22 cellular contexts compared by ENCODE assay signal in genomic region chr2:182404102-182404501, GRCh38. TPM values are rescaled to one million over a fixed set of nuclear protein-coding genes. Genes with fewer than 3 reads are reported as not detected.
DNase-seq lines count a peak whose midpoint lies in the region; ATAC-seq and TF ChIP-seq lines count a peak whose summit lies in the region.
"Had no signal": no experiment of that assay in that cellular context is flagged by ENCODE, and none has a peak within 500 bp of the region (broad histone marks: within the 10 kb centered on the region; RNA-seq: fewer than 3 reads in every experiment).

No MANE protein-coding gene starts in this region.

- H3K4me1 ChIP-seq in IMR-90 (ENCODE audit: control insufficient read depth, insufficient read depth, low read length), result peaks cover 8% of the 10 kb centered on the region
- no peaks in the 10 kb centered on the region for H3K4me1 ChIP-seq in mesenchymal stem cell (ENCODE audit: control insufficient read depth, insufficient read depth, low read depth, low read length)

- H3K79me1 ChIP-seq in IMR-90 (ENCODE audit: low read depth in 1 of 2, low read length in 2 of 2) (no peaks in the 10 kb centered on the region), mesenchymal stem cell (replicated peaks; ENCODE audit: low read length, poor library complexity, severe bottlenecking) (no peaks in the 10 kb centered on the region)

- H2BK120ac ChIP-seq in IMR-90 (ENCODE audit: low read depth, low read length), result no peak overlapping the region
- no peak overlapping the region for H2BK120ac ChIP-seq in mesenchymal stem cell (ENCODE audit: low read depth, low read length)

- H3K14ac ChIP-seq in IMR-90 (replicated peaks; ENCODE audit: low read depth, low read length) (no peak overlapping the region), mesenchymal stem cell (ENCODE audit: low read length in 2 of 2) (no peak overlapping the region)

- no peaks in the 10 kb centered on the region for H3K9me1 ChIP-seq in IMR-90 (ENCODE audit: insufficient read depth, low read length)

- intact Hi-C loops in IMR-90 (cut with micrococcal nuclease), result no loop called here

- no peaks in the 10 kb centered on the region for H3K36me3 ChIP-seq in IMR-90 (ENCODE audit: control insufficient read depth, insufficient read depth, low read length)
- no peaks in the 10 kb centered on the region for H3K36me3 ChIP-seq in mesenchymal stem cell (ENCODE audit: control insufficient read depth in 1 of 2, insufficient read depth in 2 of 2, low read depth in 1 of 2, low read length in 2 of 2)
- H3K36me3 ChIP-seq: thoracic aorta had no signal

- H2BK5ac ChIP-seq in IMR-90 (ENCODE audit: low read depth, low read length, poor library complexity, severe bottlenecking), result no peak overlapping the region
- H2BK5ac ChIP-seq in mesenchymal stem cell (ENCODE audit: low read depth, low read length, poor library complexity, severe bottlenecking), result no peak overlapping the region

- H3K27me3 ChIP-seq in IMR-90 (ENCODE audit: control insufficient read depth, insufficient read depth, low read length), result no peaks in the 10 kb centered on the region
- no peaks in the 10 kb centered on the region for H3K27me3 ChIP-seq in mesenchymal stem cell (ENCODE audit: control insufficient read depth in 1 of 2, insufficient read depth in 1 of 2, low read length in 2 of 2)

- H2AFZ ChIP-seq in IMR-90 (replicated peaks; ENCODE audit: low read length, poor library complexity), result no peak overlapping the region
- no peak overlapping the region for H2AFZ ChIP-seq in mesenchymal stem cell (ENCODE audit: low read depth, low read length)

- in situ Hi-C loops in IMR-90 (cut with MboI; ENCODE audit: low sequenced_read_pairs) (no loop called here), astrocyte of the spinal cord (cut with HindIII; ENCODE audit: low sequenced_read_pairs) (no loop called here)

- H4K8ac ChIP-seq in IMR-90 (ENCODE audit: low read depth in 2 of 2, low read length in 2 of 2) (no peak overlapping the region), mesenchymal stem cell (ENCODE audit: low read length) (no peak overlapping the region)

- peak overlapping the region; percentile 69; the same call in 1 of the 2 replicates for H3K4me2 ChIP-seq in IMR-90 (ENCODE audit: low read depth, low read length)
- H3K4me2 ChIP-seq in mesenchymal stem cell (ENCODE audit: low read length, poor library complexity, severe bottlenecking), result no peak overlapping the region

- no peaks in the 10 kb centered on the region for H4K20me1 ChIP-seq in IMR-90 (ENCODE audit: insufficient read depth, low read length)

- no peaks in the 10 kb centered on the region for H3K9me3 ChIP-seq in IMR-90 (ENCODE audit: control insufficient read depth, insufficient read depth, low read length)
- H3K9me3 ChIP-seq in mesenchymal stem cell (ENCODE audit: control insufficient read depth, low read length), result no peaks in the 10 kb centered on the region
- H3K9me3 ChIP-seq: thoracic aorta had no signal

- no peak for TF ChIP-seq CTCF in IMR-90 (conservative IDR thresholded peaks at IDR 0.05; ENCODE audit: low read depth, low read length)
- no peak for TF ChIP-seq CTCF in astrocyte of the spinal cord (IDR thresholded peaks at IDR 0.05; ENCODE audit: low read depth, low read length)

- H3K4ac ChIP-seq in IMR-90 (ENCODE audit: low read depth, low read length), result no peak overlapping the region
- H3K4ac ChIP-seq in mesenchymal stem cell (ENCODE audit: low read depth in 1 of 2, low read length in 2 of 2), result no peak overlapping the region

- H4K91ac ChIP-seq in IMR-90 (ENCODE audit: insufficient read depth, low read depth, low read length), result no peak overlapping the region
- no peak overlapping the region for H4K91ac ChIP-seq in mesenchymal stem cell (ENCODE audit: low read length)

- no peak overlapping the region for H2AK5ac ChIP-seq in IMR-90 (ENCODE audit: low read depth, low read length)
- no peak overlapping the region for H2AK5ac ChIP-seq in mesenchymal stem cell (ENCODE audit: low read length, severe bottlenecking)

- dilution Hi-C loops in IMR-90 (cut with HindIII; ENCODE audit: low sequenced_read_pairs, unreplicated experiment), result no loop called here

- no peak overlapping the region for H3K9ac ChIP-seq in IMR-90 (ENCODE audit: low read depth, low read length)
- no peak overlapping the region for H3K9ac ChIP-seq in mesenchymal stem cell (ENCODE audit: low read length)

- H3K18ac ChIP-seq in IMR-90 (ENCODE audit: low read depth, low read length) (no peak overlapping the region), mesenchymal stem cell (ENCODE audit: low read depth in 1 of 2, low read length in 2 of 2) (no peak overlapping the region)

- H3K27ac ChIP-seq in IMR-90 (ENCODE audit: insufficient read depth, low read length), result no peak overlapping the region
- H3K27ac ChIP-seq in mesenchymal stem cell (ENCODE audit: low read length, poor library complexity, severe bottlenecking), result no peak overlapping the region
- H3K27ac ChIP-seq: epithelial cell of prostate, thoracic aorta had no signal

- peak; percentile 37 for DNase-seq in COLO829 (ENCODE audit: low spot score)
- peak; percentile 48 for DNase-seq in IMR-90
- DNase-seq in astrocyte of the spinal cord (ENCODE audit: low read depth, low spot score), result peak; percentile 76
- DNase-seq in mesenchymal stem cell, result peak; percentile 39
- no peak for DNase-seq in activated effector memory CD4-positive, alpha-beta T cell treated with Interleukin-2 at 50 U/mL for 16 hours
- no peak for DNase-seq in NCI-H748 (lab: John Stamatoyannopoulos, UW; ENCODE audit: unreplicated experiment)
- DNase-seq: activated naive CD8-positive, alpha-beta T cell treated with anti-CD3 and anti-CD28 coated beads for 36 hours; CD4-positive, CD25-positive, alpha-beta regulatory T cell; H7; naive thymus-derived CD4-positive, alpha-beta T cell; NCI-H1417; NCI-H524 treated with DMSO at 0.1 percent for 48 hours; stimulated activated CD4-positive, alpha-beta T cell treated with anti-CD3 and anti-CD28 coated beads, Interleukin-2, amount 100 ng/mL, for 24 hours; stimulated activated naive B cell treated with anti-CD40 and anti-IgM and Interleukin-4, amounts not matched to agents 10 μg/mL and 1 μg/mL and 100 μg/mL, for 72 hours; T-cell had no signal

- BruUV-seq in IMR-90 (replicated peaks; lab: Mats Ljungman, UMichigan), result no TSS peak

- H3K4me3 ChIP-seq in IMR-90 (ENCODE audit: insufficient read depth, low read depth, low read length) (no peak overlapping the region), astrocyte of the spinal cord (ENCODE audit: low read depth, low read length) (no peak overlapping the region), mesenchymal stem cell (ENCODE audit: insufficient read depth in 1 of 2, low read depth in 1 of 2, low read length in 2 of 2) (no peak overlapping the region)
- H3K4me3 ChIP-seq: thoracic aorta had no signal

- no peak overlapping the region for H2BK12ac ChIP-seq in mesenchymal stem cell (ENCODE audit: low read length in 2 of 2)

- no peak overlapping the region for H3K23ac ChIP-seq in IMR-90 (ENCODE audit: low read depth, low read length)
- no peak overlapping the region for H3K23ac ChIP-seq in mesenchymal stem cell (ENCODE audit: low read length in 2 of 2)

- no peak overlapping the region for H2AK9ac ChIP-seq in IMR-90 (replicated peaks; ENCODE audit: low read depth, low read length, poor library complexity)

- TF ChIP-seq RAD21 in IMR-90 (IDR thresholded peaks at IDR 0.05; ENCODE audit: low read length), result no peak

- no peak overlapping the region for H2BK20ac ChIP-seq in IMR-90 (ENCODE audit: low read depth, low read length)

- no peak for TF ChIP-seq POLR2A in IMR-90 (IDR thresholded peaks at IDR 0.05; ENCODE audit: low read depth, low read length)

- WGBS in IMR-90 (ENCODE audit: extremely low coverage in 2 of 2, insufficient read length in 1 of 2), 2 experiments, result no CpG with 5 or more reads among the region's 2 CpGs
- 0% methylated on average over 1 of the region's 2 CpGs for WGBS in mesenchymal stem cell

- H3K56ac ChIP-seq in IMR-90 (ENCODE audit: extremely low read depth, insufficient read depth, low read length), result no peak overlapping the region

- H2BK15ac ChIP-seq in IMR-90 (ENCODE audit: low read depth, low read length), result no peak overlapping the region
- no peak overlapping the region for H2BK15ac ChIP-seq in mesenchymal stem cell (ENCODE audit: low read depth, poor library complexity, severe bottlenecking)

- peak; percentile 54 for ATAC-seq in IMR-90 (ENCODE audit: low read depth)
- no peak for ATAC-seq in GM18868 (IDR thresholded peaks at IDR 0.05; ENCODE audit: unreplicated experiment)
- ATAC-seq in activated CD4-positive, CD25-positive, alpha-beta regulatory T cell treated with anti-CD3 and anti-CD28 coated beads, Interleukin-2, amount 50 U/mL, for 24 hours, result no peak
- ATAC-seq: HepG2; naive thymus-derived CD4-positive, alpha-beta T cell; Right ventricle myocardium inferior; stimulated activated naive B cell treated with anti-CD40 and anti-IgM and Interleukin-4, amounts not matched to agents 10 μg/mL and 1 μg/mL and 100 μg/mL, for 72 hours; T-cell had no signal

- H4K5ac ChIP-seq in IMR-90 (ENCODE audit: low read depth, low read length), result no peak overlapping the region

- POLR2A ChIA-PET in IMR-90 (lab: Charles Lee; ENCODE audit: unreplicated experiment), result no interaction called here

- CTCF ChIA-PET in IMR-90 (lab: Yijun Ruan, JAX), result no interaction called here

TF ChIP-seq in IMR-90, 13 proteins besides CTCF, POLR2A, EP300 and RAD21:
- TF ChIP-seq MAFK (IDR thresholded peaks at IDR 0.05; ENCODE audit: low read depth, low read length) (no peak), RFX5 (IDR thresholded peaks at IDR 0.05; ENCODE audit: low read depth, low read length) (no peak), CEBPB (IDR thresholded peaks at IDR 0.05; ENCODE audit: low read depth, low read length) (no peak), MXI1 (IDR thresholded peaks at IDR 0.05; ENCODE audit: borderline replicate concordance, low read depth, low read length) (no peak)

RNA-seq across cellular contexts. Expression of gene PDE1A, which starts 22.7 kb away (rescaled TPM):
- 0.83 and 0.90 TPM in 2 replicates for total RNA-seq in IMR-90 (2012; rRNA removed)
- polyA plus RNA-seq in IMR-90 (2012; rRNA removed), result 0.24 and 0.26 TPM in 2 replicates
- 0.04 and 0.12 TPM in 2 replicates for polyA plus RNA-seq in IMR-90 (2012; cell fraction: cytosol; rRNA removed)
- 0.05 and 0.34 TPM in 2 replicates for polyA plus RNA-seq in IMR-90 (2012; cell fraction: nucleus; rRNA removed; ENCODE audit: low replicate concordance)
- polyA plus RNA-seq in mesenchymal stem cell (2013, experiment 1 of 2), result 7.7 TPM
- polyA plus RNA-seq in mesenchymal stem cell (2013, experiment 2 of 2), result 8.7 TPM
- total RNA-seq: activated naive CD8-positive, alpha-beta T cell treated with anti-CD3 and anti-CD28 coated beads for 36 hours; activated T-helper 1 cell treated with anti-CD3 and anti-CD28 coated beads, Interleukin-12 subunit alpha, Interleukin-12 subunit beta, Interleukin-2, Interleukin-4 antibody, amounts not matched to agents 30 ng/mL and 10 ng/mL and 1 ng/mL, durations not matched to agents 14 hours and 24 hours and 36 hours; CD4-positive, CD25-positive, alpha-beta regulatory T cell; HepG2; naive thymus-derived CD4-positive, alpha-beta T cell; T-cell had no signal
- polyA plus RNA-seq: CD4-positive, CD25-positive, alpha-beta regulatory T cell; HepG2; naive thymus-derived CD4-positive, alpha-beta T cell had no signal

Comparison
In these comparisons a context has a peak if more than half of its experiments do, and no peak if none do; other contexts are left out.
1. DNase-seq: peak in COLO829 (single experiment), IMR-90 (single experiment), astrocyte of the spinal cord (single experiment) and mesenchymal stem cell (single experiment); none in activated effector memory CD4-positive, alpha-beta T cell treated with Interleukin-2 at 50 U/mL for 16 hours (single experiment) and NCI-H748 (single experiment).